16 cellular contexts compared by ENCODE assay signal in the genomic region with DNA sequence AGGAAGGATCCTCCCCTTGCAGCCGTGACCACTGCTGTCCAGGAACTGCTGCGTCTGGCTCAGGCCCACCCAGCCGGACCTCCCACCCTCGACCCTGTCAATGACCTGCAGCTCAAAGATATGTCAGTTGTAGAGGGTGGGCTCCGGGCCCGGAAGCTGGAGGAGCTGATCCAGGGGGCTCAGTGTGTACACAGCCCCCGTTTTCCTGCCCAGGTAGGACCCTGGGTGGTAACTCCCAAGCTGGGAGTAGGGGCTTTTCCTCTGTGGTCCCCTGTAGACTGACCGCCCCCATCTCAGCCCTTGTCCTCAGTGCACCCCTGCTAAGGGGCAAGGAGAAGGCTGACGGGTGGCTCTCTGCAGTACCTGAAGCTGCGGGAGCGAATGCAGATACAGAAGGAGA. TPM values are rescaled to one million over a fixed set of nuclear protein-coding genes. Genes with fewer than 3 reads are reported as not detected.
A peak's percentile ranks its signal among the peaks of the same experiment; 100 is the strongest.
DNase-seq lines count a peak whose midpoint lies in the region; ATAC-seq and TF ChIP-seq lines count a peak whose summit lies in the region.
"Had no signal": no experiment of that assay in that cellular context is flagged by ENCODE, and none has a peak within 500 bp of the region (broad histone marks: within the 10 kb centered on the region; RNA-seq: fewer than 3 reads in every experiment).

No MANE protein-coding gene starts in this region.

- no peak for DNase-seq in CD4-positive, alpha-beta T cell
- DNase-seq in H7: peak; percentile 37
- DNase-seq in neural crest cell (ENCODE audit: low read depth, low spot score): no peak
- DNase-seq in stimulated activated effector memory CD8-positive, alpha-beta T cell treated with anti-CD3 and anti-CD28 coated beads, Interleukin-12 subunit alpha, Interleukin-12 subunit beta, amount 100 ng/mL, for 72 hours (ENCODE audit: low spot score in 2 of 2): no peak
- DNase-seq in cortex of kidney (lab: John Stamatoyannopoulos, UW): no peak
- DNase-seq: Caco-2; CD8-positive, alpha-beta memory T cell; GF-D8; HCEC 1CT; HFFc6 had no signal

- peak overlapping the region; percentile 45 for H3K4me3 Mint-ChIP-seq in CD4-positive, alpha-beta T cell
- H3K4me3 Mint-ChIP-seq in neural crest cell: peak overlapping the region; percentile 44
- H3K4me3 Mint-ChIP-seq in stimulated activated effector memory CD8-positive, alpha-beta T cell treated with anti-CD3 and anti-CD28 coated beads, Interleukin-12 subunit alpha, Interleukin-12 subunit beta, amount 100 ng/mL, for 72 hours: no peak overlapping the region
- H3K4me3 Mint-ChIP-seq: CD14-positive monocyte, HFFc6 had no signal

- peaks cover 92% of the 10 kb centered on the region for H3K36me3 Mint-ChIP-seq in CD4-positive, alpha-beta T cell (ENCODE audit: low read depth)
- peaks cover 13% of the 10 kb centered on the region for H3K36me3 Mint-ChIP-seq in neural crest cell (ENCODE audit: low read depth)
- peaks cover 98% of the 10 kb centered on the region for H3K36me3 Mint-ChIP-seq in stimulated activated effector memory CD8-positive, alpha-beta T cell treated with anti-CD3 and anti-CD28 coated beads, Interleukin-12 subunit alpha, Interleukin-12 subunit beta, amount 100 ng/mL, for 72 hours

- H3K27ac Mint-ChIP-seq in CD4-positive, alpha-beta T cell: peak overlapping the region; percentile 58
- no peak overlapping the region for H3K27ac Mint-ChIP-seq in neural crest cell (ENCODE audit: unreplicated experiment)
- H3K27ac Mint-ChIP-seq in stimulated activated effector memory CD8-positive, alpha-beta T cell treated with anti-CD3 and anti-CD28 coated beads, Interleukin-12 subunit alpha, Interleukin-12 subunit beta, amount 100 ng/mL, for 72 hours: peak overlapping the region; percentile 78

- no peaks in the 10 kb centered on the region for H3K27me3 ChIP-seq in CD4-positive, alpha-beta T cell (ENCODE audit: control insufficient read depth, insufficient read depth, low read length)
- H3K27me3 ChIP-seq in H7 (ENCODE audit: control insufficient read depth, insufficient read depth, low read length): no peaks in the 10 kb centered on the region

- no peak for TF ChIP-seq CTCF in CD4-positive, alpha-beta T cell (IDR thresholded peaks at IDR 0.05)
- TF ChIP-seq CTCF in neural crest cell (conservative IDR thresholded peaks at IDR 0.05): no peak

- no peaks in the 10 kb centered on the region for H3K9me3 ChIP-seq in CD4-positive, alpha-beta T cell (ENCODE audit: control insufficient read depth, low read length)
- H3K9me3 ChIP-seq: A549, Caco-2 had no signal

- H3K4me3 ChIP-seq in H7 (ENCODE audit: insufficient read depth, low read depth, low read length): no peak overlapping the region
- H3K4me3 ChIP-seq: A549 had no signal

- H3K36me3 ChIP-seq in H7 (replicated peaks; ENCODE audit: control insufficient read depth, insufficient read depth, low read length): peaks cover 40% of the 10 kb centered on the region

- CTCF ChIA-PET in CD4-positive, alpha-beta T cell (lab: Charles Lee): no interaction called here

- H3K4me1 Mint-ChIP-seq in CD4-positive, alpha-beta T cell (ENCODE audit: low read depth): peaks cover 28% of the 10 kb centered on the region
- H3K4me1 Mint-ChIP-seq in neural crest cell: peaks cover 27% of the 10 kb centered on the region
- peaks cover 54% of the 10 kb centered on the region for H3K4me1 Mint-ChIP-seq in stimulated activated effector memory CD8-positive, alpha-beta T cell treated with anti-CD3 and anti-CD28 coated beads, Interleukin-12 subunit alpha, Interleukin-12 subunit beta, amount 100 ng/mL, for 72 hours

- peaks cover 6% of the 10 kb centered on the region for H3K27me3 Mint-ChIP-seq in CD4-positive, alpha-beta T cell
- no peaks in the 10 kb centered on the region for H3K27me3 Mint-ChIP-seq in neural crest cell (ENCODE audit: low read depth)

- H3K9me3 Mint-ChIP-seq in CD4-positive, alpha-beta T cell: no peaks in the 10 kb centered on the region
- no peaks in the 10 kb centered on the region for H3K9me3 Mint-ChIP-seq in neural crest cell
- no peaks in the 10 kb centered on the region for H3K9me3 Mint-ChIP-seq in stimulated activated effector memory CD8-positive, alpha-beta T cell treated with anti-CD3 and anti-CD28 coated beads, Interleukin-12 subunit alpha, Interleukin-12 subunit beta, amount 100 ng/mL, for 72 hours
- H3K9me3 Mint-ChIP-seq: CD14-positive monocyte; CD8-positive, alpha-beta memory T cell had no signal

- no peak for ATAC-seq in CD4-positive, alpha-beta T cell (ENCODE audit: poor library complexity)
- no peak for ATAC-seq in stimulated activated effector memory CD8-positive, alpha-beta T cell treated with anti-CD3 and anti-CD28 coated beads, Interleukin-12 subunit alpha, Interleukin-12 subunit beta, amount 100 ng/mL, for 72 hours
- ATAC-seq in GM18519 (IDR thresholded peaks at IDR 0.05; ENCODE audit: low FRiP score, unreplicated experiment): no peak
- ATAC-seq in HG02970 (IDR thresholded peaks at IDR 0.05; ENCODE audit: low FRiP score, unreplicated experiment): no peak
- ATAC-seq: A549 had no signal

- POLR2A ChIA-PET in CD4-positive, alpha-beta T cell (lab: Charles Lee): interaction anchor here (6.7 kb wide), 1 partner anchor 10 kb away, joined by 102 read pairs; a partner anchor contains a TSS

- no peak overlapping the region for H3K27ac ChIP-seq in CD4-positive, alpha-beta T cell (ENCODE audit: low read depth, low read length)
- H3K27ac ChIP-seq: A549, HL-60 had no signal

- intact Hi-C loops in CD4-positive, alpha-beta T cell (cut with DNase I, micrococcal nuclease): no loop called here

RNA-seq across cellular contexts. Expression of a gene that starts 3.6 kb away (rescaled TPM):
- 10 to 100 TPM; 30.0 to 31.1 TPM for total RNA-seq in CD4-positive, alpha-beta T cell
- 18.8 and 19.9 TPM in 2 replicates for total RNA-seq in H7 (2014; rRNA removed; shearing (Covaris generic))
- 23.8 and 26.6 TPM in 2 replicates for total RNA-seq in neural crest cell

RNA-seq across cellular contexts. Expression of a gene that starts 9.4 kb away (rescaled TPM):
- 100 to 1,000 TPM; 133 to 141 TPM for total RNA-seq in CD4-positive, alpha-beta T cell
- 47.2 and 57.6 TPM in 2 replicates for total RNA-seq in H7 (2014; rRNA removed; shearing (Covaris generic))
- 77.9 and 88.7 TPM in 2 replicates for total RNA-seq in neural crest cell

RNA-seq across cellular contexts. Expression of a gene that starts 9.6 kb away (rescaled TPM):
- 10 to 100 TPM; 53.8 to 58.2 TPM for total RNA-seq in CD4-positive, alpha-beta T cell
- 109 and 115 TPM in 2 replicates for total RNA-seq in H7 (2014; rRNA removed; shearing (Covaris generic))
- 86.1 and 88.4 TPM in 2 replicates for total RNA-seq in neural crest cell

RNA-seq across cellular contexts. Expression of a gene that starts 13.5 kb away (rescaled TPM):
- 1 to 10 TPM; 4.2 TPM for total RNA-seq in CD4-positive, alpha-beta T cell
- 0.35 and 1.5 TPM in 2 replicates for total RNA-seq in H7 (2014; rRNA removed; shearing (Covaris generic))
- 5.6 and 10.1 TPM in 2 replicates for total RNA-seq in neural crest cell

RNA-seq across cellular contexts. Expression of a gene that starts 22.4 kb away (rescaled TPM):
- 1 to 10 TPM; 1.5 to 2.2 TPM for total RNA-seq in CD4-positive, alpha-beta T cell
- total RNA-seq in H7 (2014; rRNA removed; shearing (Covaris generic)): not detected in 2 replicates
- total RNA-seq in neural crest cell: not detected in 2 replicates
- total RNA-seq: H1 had no signal
